Comparison of ENCODE assay signal across 11 cellular contexts in the genomic region with DNA sequence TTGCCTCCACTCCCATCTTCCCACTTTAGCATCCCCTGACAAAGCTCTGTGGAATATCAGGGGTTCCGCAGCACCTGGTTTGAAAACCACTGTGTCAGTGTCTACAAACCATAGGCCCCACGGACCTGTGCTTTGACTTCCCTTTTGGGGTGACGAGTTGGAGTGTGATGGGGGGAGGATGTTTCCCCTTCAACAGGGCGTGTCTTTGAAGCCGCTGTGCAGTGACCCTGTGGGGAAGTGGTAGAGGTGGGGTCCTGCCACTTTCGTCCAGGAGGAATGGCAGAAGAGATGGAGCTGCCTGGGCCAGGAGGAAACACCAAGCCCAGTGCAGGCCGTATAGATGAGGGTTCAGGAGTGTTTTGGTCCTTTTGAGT. TPM values are rescaled to one million over a fixed set of nuclear protein-coding genes. Genes with fewer than 3 reads are reported as not detected.
DNase-seq lines count a peak whose midpoint lies in the region; ATAC-seq, FAIRE-seq and TF ChIP-seq lines count a peak whose summit lies in the region.
"Had no signal": no experiment of that assay in that cellular context is flagged by ENCODE, and none has a peak within 500 bp of the region (broad histone marks: within the 10 kb centered on the region; RNA-seq: fewer than 3 reads in every experiment).

No MANE protein-coding gene starts in this region.

- ATAC-seq in activated T-cell treated with anti-CD3 and anti-CD28 coated beads, Interleukin-2, amount 50 U/mL, for 4 hours = peak; percentile 44 to 67
- ATAC-seq in T-helper 17 cell = peak; percentile 54
- no peak for ATAC-seq in stimulated activated naive CD8-positive, alpha-beta T cell treated with anti-CD3 and anti-CD28 coated beads, Interleukin-15, Interleukin-2, amounts not matched to agents 100 U/mL and 50 U/mL, for 24 hours

- H3K27me3 Mint-ChIP-seq in activated T-cell treated with anti-CD3 and anti-CD28 coated beads, Interleukin-2, amount 50 U/mL, for 4 hours (ENCODE audit: low read depth) = no peaks in the 10 kb centered on the region
- H3K27me3 Mint-ChIP-seq in T-helper 17 cell = no peaks in the 10 kb centered on the region

- H3K4me3 Mint-ChIP-seq in activated T-cell treated with anti-CD3 and anti-CD28 coated beads, Interleukin-2, amount 50 U/mL, for 4 hours = no peak overlapping the region
- H3K4me3 Mint-ChIP-seq in T-helper 17 cell = no peak overlapping the region

- H3K9me3 Mint-ChIP-seq in activated T-cell treated with anti-CD3 and anti-CD28 coated beads, Interleukin-2, amount 50 U/mL, for 4 hours = no peaks in the 10 kb centered on the region

- no peak for DNase-seq in activated T-cell treated with anti-CD3 and anti-CD28 coated beads, Interleukin-2, amount 50 U/mL, for 4 hours
- DNase-seq in activated T-cell treated with anti-CD3 and anti-CD28 coated beads, Interleukin-2, amount 50 U/mL, for 48 hours = no peak
- no peak for DNase-seq in T-helper 17 cell
- DNase-seq in cardiac septum (ENCODE audit: low spot score) = peak; percentile 75
- peak; percentile 19 for DNase-seq in stimulated activated naive CD8-positive, alpha-beta T cell treated with anti-CD3 and anti-CD28 coated beads, Interleukin-15, Interleukin-2, amounts not matched to agents 100 U/mL and 50 U/mL, for 24 hours
- no peak for DNase-seq in NCI-H1105 (lab: John Stamatoyannopoulos, UW)
- DNase-seq in GM12892 (ENCODE audit: insufficient read length) = no peak
- DNase-seq in GM19238 (ENCODE audit: insufficient read length, low spot score) = no peak

- peaks cover 42% of the 10 kb centered on the region for H3K4me1 Mint-ChIP-seq in activated T-cell treated with anti-CD3 and anti-CD28 coated beads, Interleukin-2, amount 50 U/mL, for 4 hours (ENCODE audit: low read depth)
- H3K4me1 Mint-ChIP-seq in T-helper 17 cell = peaks cover 23% of the 10 kb centered on the region

- H3K36me3 Mint-ChIP-seq in activated T-cell treated with anti-CD3 and anti-CD28 coated beads, Interleukin-2, amount 50 U/mL, for 4 hours (ENCODE audit: insufficient read depth) = peaks cover 4% of the 10 kb centered on the region
- no peaks in the 10 kb centered on the region for H3K36me3 Mint-ChIP-seq in T-helper 17 cell (ENCODE audit: low read depth)

- no peaks in the 10 kb centered on the region for H3K9me3 ChIP-seq in T-helper 17 cell (ENCODE audit: control insufficient read depth, low read length, poor library complexity, severe bottlenecking)

- no peak for TF ChIP-seq POLR2A in GM12892 (IDR thresholded peaks at IDR 0.05; ENCODE audit: low read depth, low read length)

- H3K27ac Mint-ChIP-seq in T-helper 17 cell = peak overlapping the region; percentile 85

- no peak for FAIRE-seq in GM12892 (lab: Jason Lieb, UNC)
- FAIRE-seq: endometrium had no signal

- intact Hi-C loops in cardiac septum (cut with DNase I) = no loop called here

RNA-seq across cellular contexts. Expression of a gene that starts 20.9 kb away (rescaled TPM):
- total RNA-seq in activated T-cell treated with anti-CD3 and anti-CD28 coated beads, Interleukin-2, amount 50 U/mL, for 4 hours = under 1 TPM; 0.22 to 0.47 (median 0.40) TPM
- under 1 TPM; 0.42 to 0.60 TPM for total RNA-seq in T-helper 17 cell
- 0.08 TPM for total RNA-seq in cardiac septum
- not detected for polyA plus RNA-seq in GM12892 (2012; ENCODE audit: missing spikeins)
- total RNA-seq: osteocyte had no signal
- polyA plus RNA-seq: AG04450 had no signal

Comparison
In these comparisons a context has a peak if more than half of its experiments do, and no peak if none do; other contexts are left out.
1. DNase-seq: peak in cardiac septum (single experiment) and stimulated activated naive CD8-positive, alpha-beta T cell treated with anti-CD3 and anti-CD28 coated beads, Interleukin-15, Interleukin-2, amounts not matched to agents 100 U/mL and 50 U/mL, for 24 hours (single experiment); none in activated T-cell treated with anti-CD3 and anti-CD28 coated beads, Interleukin-2, amount 50 U/mL, for 4 hours (single experiment), activated T-cell treated with anti-CD3 and anti-CD28 coated beads, Interleukin-2, amount 50 U/mL, for 48 hours (0 of 2), T-helper 17 cell (0 of 3), NCI-H1105 (single experiment), GM12892 (single experiment) and GM19238 (single experiment).